ENCODE assay signal across 28 cellular contexts in genomic region chr11:69931994-69932910, GRCh38.
DNase-seq lines count a peak whose midpoint lies in the region; ATAC-seq and TF ChIP-seq lines count a peak whose summit lies in the region.
"Had no signal": no experiment of that assay in that cellular context is flagged by ENCODE, and none has a peak within 500 bp of the region (broad histone marks: within the 10 kb centered on the region; RNA-seq: fewer than 3 reads in every experiment).

No MANE protein-coding gene starts in this region.

- H2AFZ ChIP-seq in mesenchymal stem cell (ENCODE audit: low read depth, low read length): no peak overlapping the region

- H2BK5ac ChIP-seq in mesenchymal stem cell (ENCODE audit: low read depth, low read length, poor library complexity, severe bottlenecking): no peak overlapping the region

- no peak overlapping the region for H3K23ac ChIP-seq in mesenchymal stem cell (ENCODE audit: low read length in 2 of 2)

- WGBS in mesenchymal stem cell: 77% methylated on average over 9 of the region's 11 CpGs

- H4K8ac ChIP-seq in mesenchymal stem cell (ENCODE audit: low read length): no peak overlapping the region

- H3K4ac ChIP-seq in mesenchymal stem cell (ENCODE audit: low read depth in 1 of 2, low read length in 2 of 2): no peak overlapping the region

- intact Hi-C loops in activated naive CD4-positive, alpha-beta T cell treated with anti-CD3 and anti-CD28 coated beads for 36 hours (cut with micrococcal nuclease): no loop called here
- intact Hi-C loops in Calu3 (cut with micrococcal nuclease; ENCODE audit: unreplicated experiment): no loop called here

- ATAC-seq in WTC11 (peak; percentile 46), HG03196 (IDR thresholded peaks at IDR 0.05; ENCODE audit: unreplicated experiment) (no peak)
- ATAC-seq: activated CD4-positive, alpha-beta T cell treated with anti-CD3 and anti-CD28 coated beads for 36 hours had no signal

- peak overlapping the region; percentile 9 for H4K91ac ChIP-seq in mesenchymal stem cell (ENCODE audit: low read length)

- CTCF ChIA-PET in activated naive CD4-positive, alpha-beta T cell treated with anti-CD3 and anti-CD28 coated beads for 36 hours (lab: Charles Lee): no interaction called here
- CTCF ChIA-PET in WTC11 (lab: Charles Lee): interaction anchor here (1.1 to 2.3 kb wide), 7 partner anchors 10 to 271 kb away, joined by 3 to 16 read pairs (median 6); partner anchors contain the start of gene FADD
- CTCF ChIA-PET in Calu3 (lab: Charles Lee): no interaction called here

- peaks cover 4% of the 10 kb centered on the region for H3K4me1 ChIP-seq in mesenchymal stem cell (ENCODE audit: control insufficient read depth, insufficient read depth, low read depth, low read length)
- H3K4me1 ChIP-seq: esophagus muscularis mucosa, thyroid gland had no signal

- peak overlapping the region; percentile 42 to 79 for H2BK12ac ChIP-seq in mesenchymal stem cell (ENCODE audit: low read length in 2 of 2)

- peaks cover 2% of the 10 kb centered on the region for H3K9me3 Mint-ChIP-seq in activated naive CD4-positive, alpha-beta T cell treated with anti-CD3 and anti-CD28 coated beads for 36 hours
- H3K9me3 Mint-ChIP-seq in WTC11 (peaks cover 5% of the 10 kb centered on the region), type B pancreatic cell (peaks cover 6% of the 10 kb centered on the region), Calu3 (ENCODE audit: low read depth, unreplicated experiment) (no peaks in the 10 kb centered on the region)
- H3K9me3 Mint-ChIP-seq: activated T-cell treated with anti-CD3 and anti-CD28 coated beads, Interleukin-2, amount 50 U/mL, for 24 hours; T-helper 1 cell treated with Interleukin-12 subunit alpha and Interleukin-12 subunit beta and Interleukin-4 antibody, amounts not matched to agents 30 μg/mL and 1 μg/mL, for 36 hours had no signal

- no peak overlapping the region for H2AK5ac ChIP-seq in mesenchymal stem cell (ENCODE audit: low read length, severe bottlenecking)

- TF ChIP-seq CTCF in WTC11 (IDR thresholded peaks at IDR 0.05) (no peak), type B pancreatic cell (conservative IDR thresholded peaks at IDR 0.05) (no peak), Calu3 (IDR thresholded peaks at IDR 0.05; ENCODE audit: unreplicated experiment) (no peak)

- H3K18ac ChIP-seq in mesenchymal stem cell (ENCODE audit: low read depth in 1 of 2, low read length in 2 of 2): peak overlapping the region in 1 of 2 experiments; percentile 38

- no TSS peak for BruUV-seq in Calu3 (replicated peaks; lab: Mats Ljungman, UMichigan)

- no peak overlapping the region for H3K27ac Mint-ChIP-seq in activated naive CD4-positive, alpha-beta T cell treated with anti-CD3 and anti-CD28 coated beads for 36 hours
- H3K27ac Mint-ChIP-seq in WTC11: no peak overlapping the region; the same call in 1 of the 2 replicates
- peak overlapping the region; percentile 12 for H3K27ac Mint-ChIP-seq in type B pancreatic cell
- no peak overlapping the region for H3K27ac Mint-ChIP-seq in Calu3 (ENCODE audit: unreplicated experiment)
- H3K27ac Mint-ChIP-seq: activated CD4-positive, alpha-beta T cell treated with anti-CD3 and anti-CD28 coated beads for 36 hours; activated T-cell treated with anti-CD3 and anti-CD28 coated beads, Interleukin-2, amount 50 U/mL, for 24 hours; CD8-positive, alpha-beta memory T cell; T-helper 1 cell treated with Interleukin-12 subunit alpha and Interleukin-12 subunit beta and Interleukin-4 antibody, amounts not matched to agents 30 μg/mL and 1 μg/mL, for 36 hours had no signal

- H2BK15ac ChIP-seq in mesenchymal stem cell (ENCODE audit: low read depth, poor library complexity, severe bottlenecking): peak overlapping the region; percentile 50

- H3K4me3 ChIP-seq in mesenchymal stem cell (ENCODE audit: insufficient read depth in 1 of 2, low read depth in 1 of 2, low read length in 2 of 2): no peak overlapping the region
- H3K4me3 ChIP-seq: cardiac muscle cell, esophagus muscularis mucosa, SK-N-MC, thyroid gland had no signal

- H3K4me1 Mint-ChIP-seq in activated naive CD4-positive, alpha-beta T cell treated with anti-CD3 and anti-CD28 coated beads for 36 hours (ENCODE audit: low read depth): no peaks in the 10 kb centered on the region
- H3K4me1 Mint-ChIP-seq in WTC11 (peaks cover 24% of the 10 kb centered on the region), type B pancreatic cell (ENCODE audit: unreplicated experiment) (peaks cover 10% of the 10 kb centered on the region), Calu3 (ENCODE audit: low read depth, unreplicated experiment) (peaks cover 18% of the 10 kb centered on the region)
- H3K4me1 Mint-ChIP-seq: activated CD4-positive, alpha-beta T cell treated with anti-CD3 and anti-CD28 coated beads for 36 hours; CD8-positive, alpha-beta memory T cell had no signal

- H3K9me3 ChIP-seq in mesenchymal stem cell (ENCODE audit: control insufficient read depth, low read length): peaks cover 6% of the 10 kb centered on the region
- H3K9me3 ChIP-seq: thyroid gland had no signal

- DNase-seq in activated naive CD4-positive, alpha-beta T cell treated with anti-CD3 and anti-CD28 coated beads, Interleukin-2, amount 50 U/mL, for 16 hours: peak; percentile 2
- DNase-seq in activated naive CD4-positive, alpha-beta T cell treated with anti-CD3 and anti-CD28 coated beads for 36 hours: no peak
- peak; percentile 39 for DNase-seq in WTC11 (ENCODE audit: low spot score)
- no peak for DNase-seq in mesenchymal stem cell
- no peak for DNase-seq in type B pancreatic cell (ENCODE audit: extremely low spot score, unreplicated experiment)
- no peak for DNase-seq in activated T-cell treated with anti-CD3 and anti-CD28 coated beads, Interleukin-2, amount 50 U/mL, for 48 hours
- DNase-seq in Calu3: no peak
- DNase-seq: 8988T; activated CD4-positive, alpha-beta T cell treated with anti-CD3 and anti-CD28 coated beads for 36 hours; activated naive CD4-positive, alpha-beta T cell treated with Interleukin-2 at 50 U/mL for 16 hours; activated T-cell treated with anti-CD3 and anti-CD28 coated beads, Interleukin-2, amount 50 U/mL, for 24 hours; anterior cingulate cortex; CD8-positive, alpha-beta memory T cell; cortex of kidney; GDM1; hypothalamus; islet precursor cell; NCI-H1048; NCI-H1930; NCI-H2227 treated with DMSO at 0.1 percent for 48 hours; NCI-H748 treated with DMSO at 0.1 percent for 48 hours; stimulated activated naive CD4-positive, alpha-beta T cell treated with Interleukin-2 at 50 U/mL for 16 hours; thyroid gland had no signal

- POLR2A ChIA-PET in WTC11 (lab: Charles Lee): interaction anchor here (0.6 kb wide), 1 partner anchor 289 kb away, joined by 3 read pairs; no protein-coding TSS in a partner anchor

- H3K9ac ChIP-seq in mesenchymal stem cell (ENCODE audit: low read length): no peak overlapping the region

- H3K14ac ChIP-seq in mesenchymal stem cell (ENCODE audit: low read length in 2 of 2): no peak overlapping the region

- no peak overlapping the region for H2BK120ac ChIP-seq in mesenchymal stem cell (ENCODE audit: low read depth, low read length)

- no peaks in the 10 kb centered on the region for H3K79me1 ChIP-seq in mesenchymal stem cell (replicated peaks; ENCODE audit: low read length, poor library complexity, severe bottlenecking)

- H3K4me2 ChIP-seq in mesenchymal stem cell (ENCODE audit: low read length, poor library complexity, severe bottlenecking): no peak overlapping the region

- no peak overlapping the region for H3K27ac ChIP-seq in mesenchymal stem cell (ENCODE audit: low read length, poor library complexity, severe bottlenecking)
- H3K27ac ChIP-seq: cardiac muscle cell, esophagus muscularis mucosa, SK-N-MC, thyroid gland had no signal

- no peak overlapping the region for H3K4me3 Mint-ChIP-seq in activated naive CD4-positive, alpha-beta T cell treated with anti-CD3 and anti-CD28 coated beads for 36 hours
- H3K4me3 Mint-ChIP-seq in WTC11 (no peak overlapping the region), type B pancreatic cell (no peak overlapping the region), Calu3 (ENCODE audit: low read depth, unreplicated experiment) (no peak overlapping the region)
- H3K4me3 Mint-ChIP-seq: activated CD4-positive, alpha-beta T cell treated with anti-CD3 and anti-CD28 coated beads for 36 hours; activated T-cell treated with anti-CD3 and anti-CD28 coated beads, Interleukin-2, amount 50 U/mL, for 24 hours; CD8-positive, alpha-beta memory T cell; T-helper 1 cell treated with Interleukin-12 subunit alpha and Interleukin-12 subunit beta and Interleukin-4 antibody, amounts not matched to agents 30 μg/mL and 1 μg/mL, for 36 hours had no signal

- H3K36me3 Mint-ChIP-seq in activated naive CD4-positive, alpha-beta T cell treated with anti-CD3 and anti-CD28 coated beads for 36 hours (ENCODE audit: low read depth): no peaks in the 10 kb centered on the region
- H3K36me3 Mint-ChIP-seq in WTC11 (no peaks in the 10 kb centered on the region), type B pancreatic cell (no peaks in the 10 kb centered on the region), Calu3 (ENCODE audit: insufficient read depth, unreplicated experiment) (peaks cover 4% of the 10 kb centered on the region)
- H3K36me3 Mint-ChIP-seq: CD8-positive, alpha-beta memory T cell had no signal

- no peaks in the 10 kb centered on the region for H3K36me3 ChIP-seq in mesenchymal stem cell (ENCODE audit: control insufficient read depth in 1 of 2, insufficient read depth in 2 of 2, low read depth in 1 of 2, low read length in 2 of 2)
- H3K36me3 ChIP-seq: cardiac muscle cell, esophagus muscularis mucosa, thyroid gland had no signal

- H3K27me3 Mint-ChIP-seq in activated naive CD4-positive, alpha-beta T cell treated with anti-CD3 and anti-CD28 coated beads for 36 hours (ENCODE audit: low read depth): peaks cover 16% of the 10 kb centered on the region
- peaks cover 26% of the 10 kb centered on the region for H3K27me3 Mint-ChIP-seq in WTC11 (ENCODE audit: low read depth)
- H3K27me3 Mint-ChIP-seq in type B pancreatic cell: peaks cover 20% of the 10 kb centered on the region
- no peaks in the 10 kb centered on the region for H3K27me3 Mint-ChIP-seq in Calu3 (ENCODE audit: unreplicated experiment)

- peaks cover 57 to 60% of the 10 kb centered on the region in 2 experiments for H3K27me3 ChIP-seq in mesenchymal stem cell (ENCODE audit: control insufficient read depth in 1 of 2, insufficient read depth in 1 of 2, low read length in 2 of 2)
- H3K27me3 ChIP-seq: cardiac muscle cell, thyroid gland had no signal

TF ChIP-seq in WTC11, 78 proteins besides CTCF, POLR2A, EP300 and RAD21 (continues in another document):
- TF ChIP-seq RELA (CRISPR knock-in tag; IDR thresholded peaks at IDR 0.05; ENCODE audit: borderline replicate concordance) (no peak), CREB1 (CRISPR knock-in tag; IDR thresholded peaks at IDR 0.05) (no peak), TEAD4 (CRISPR knock-in tag; IDR thresholded peaks at IDR 0.05) (no peak), CDX4 (CRISPR knock-in tag; IDR thresholded peaks at IDR 0.05; ENCODE audit: borderline replicate concordance) (no peak), JAZF1 (CRISPR knock-in tag; IDR thresholded peaks at IDR 0.05) (no peak)

Comparison
In these comparisons a context has a peak if more than half of its experiments do, and no peak if none do; other contexts are left out.
1. DNase-seq: peak in activated naive CD4-positive, alpha-beta T cell treated with anti-CD3 and anti-CD28 coated beads, Interleukin-2, amount 50 U/mL, for 16 hours (single experiment) and WTC11 (single experiment); none in activated naive CD4-positive, alpha-beta T cell treated with anti-CD3 and anti-CD28 coated beads for 36 hours (single experiment), mesenchymal stem cell (single experiment), type B pancreatic cell (single experiment), activated T-cell treated with anti-CD3 and anti-CD28 coated beads, Interleukin-2, amount 50 U/mL, for 48 hours (0 of 2) and Calu3 (single experiment).